7 cellular contexts compared by ENCODE assay signal in the genomic region with DNA sequence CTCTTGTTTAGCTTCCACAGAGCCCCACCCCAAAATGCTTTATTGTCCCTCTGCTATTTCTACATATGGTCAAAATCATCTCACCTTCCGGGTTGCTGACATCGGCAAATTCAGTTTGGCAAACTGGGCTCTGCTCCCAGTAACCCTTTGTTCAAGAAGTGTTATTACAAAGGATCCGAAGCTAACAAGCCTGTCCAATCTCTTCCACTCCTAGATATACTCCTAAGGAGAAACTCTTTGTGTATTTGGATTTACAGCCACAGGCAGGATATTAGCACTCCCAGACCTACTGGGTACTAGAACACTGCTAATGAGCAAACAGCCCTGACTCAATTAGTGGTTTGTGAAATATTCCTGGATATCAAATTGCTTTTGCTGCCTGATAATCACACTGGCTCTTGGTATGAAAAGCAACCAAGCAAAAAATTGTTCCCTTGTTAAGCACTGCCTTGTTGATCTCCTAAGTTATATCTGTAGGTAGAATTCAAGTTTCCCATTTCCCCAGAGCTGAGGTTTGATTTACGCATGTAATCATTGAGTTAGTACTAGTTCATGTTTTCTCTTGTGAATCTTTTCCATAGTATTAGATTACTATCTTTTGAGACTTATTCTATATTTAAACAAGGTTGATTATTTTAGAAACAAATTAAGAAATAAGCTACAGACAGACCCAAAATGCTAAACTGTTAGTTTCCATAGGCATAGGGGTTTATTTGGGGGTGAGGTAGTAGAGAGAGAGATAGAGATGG. TPM values are rescaled to one million over a fixed set of nuclear protein-coding genes. Genes with fewer than 3 reads are reported as not detected.
DNase-seq lines count a peak whose midpoint lies in the region; ATAC-seq, FAIRE-seq and TF ChIP-seq lines count a peak whose summit lies in the region.

No MANE protein-coding gene starts in this region.

- H3K9me3 Mint-ChIP-seq in central memory CD8-positive, alpha-beta T cell: no peaks in the 10 kb centered on the region

- H3K36me3 Mint-ChIP-seq in central memory CD8-positive, alpha-beta T cell (ENCODE audit: insufficient read depth): peaks cover 54% of the 10 kb centered on the region

- TF ChIP-seq POLR2A in H54 (IDR thresholded peaks at IDR 0.05; ENCODE audit: low read depth, low read length): no peak

- no peak for DNase-seq in H54 (ENCODE audit: insufficient read length, low spot score)
- peak; percentile 68 for DNase-seq in NCI-H345 treated with DMSO at 0.1 percent for 48 hours (lab: John Stamatoyannopoulos, UW; ENCODE audit: unreplicated experiment)
- no peak for DNase-seq in central memory CD8-positive, alpha-beta T cell (ENCODE audit: low spot score in 2 of 2)
- DNase-seq in lung microvascular endothelial cell (ENCODE audit: low read depth in 2 of 2): peak; percentile 87 to 90
- peak; percentile 61 for DNase-seq in ureter (ENCODE audit: low spot score)
- no peak for DNase-seq in AML-193 (lab: John Stamatoyannopoulos, UW)

- peak overlapping the region; percentile 99 for H3K27ac Mint-ChIP-seq in central memory CD8-positive, alpha-beta T cell (ENCODE audit: low read depth)

- peaks cover 32% of the 10 kb centered on the region for H3K4me1 Mint-ChIP-seq in central memory CD8-positive, alpha-beta T cell

- peak; percentile 33 for FAIRE-seq in H54 (lab: Jason Lieb, UNC)

- H3K4me3 Mint-ChIP-seq in central memory CD8-positive, alpha-beta T cell: peak overlapping the region; percentile 89

- no peak for ATAC-seq in central memory CD8-positive, alpha-beta T cell (replicated peaks; ENCODE audit: extremely low read depth, poor library complexity, severe bottlenecking)
- no peak for ATAC-seq in GM18502 (IDR thresholded peaks at IDR 0.05; ENCODE audit: poor library complexity, unreplicated experiment)

- peaks cover 8% of the 10 kb centered on the region for H3K27me3 Mint-ChIP-seq in central memory CD8-positive, alpha-beta T cell

RNA-seq across cellular contexts. Expression of gene JUN, which starts 3.8 kb away (rescaled TPM):
- total RNA-seq in lung microvascular endothelial cell: 48.4 and 152 TPM in 2 replicates
- 37.9 TPM for total RNA-seq in ureter

Comparison
In these comparisons a context has a peak if more than half of its experiments do, and no peak if none do; other contexts are left out.
1. DNase-seq: peak in NCI-H345 treated with DMSO at 0.1 percent for 48 hours (single experiment), lung microvascular endothelial cell (2 of 2) and ureter (single experiment); none in H54 (single experiment), central memory CD8-positive, alpha-beta T cell (0 of 2) and AML-193 (0 of 2).